ENCODE assay signal across 8 cellular contexts in genomic region chr4:175947117-175947722, GRCh38.
DNase-seq lines count a peak whose midpoint lies in the region; ATAC-seq and TF ChIP-seq lines count a peak whose summit lies in the region.

No MANE protein-coding gene starts in this region.

- BruUV-seq in OCI-LY7 (replicated peaks; lab: Mats Ljungman, UMichigan), result no TSS peak

- no peaks in the 10 kb centered on the region for H3K9me3 Mint-ChIP-seq in stimulated activated naive CD8-positive, alpha-beta T cell treated with anti-CD3 and anti-CD28 coated beads, Interleukin-15, amount 100 ng/mL, for 72 hours

- H3K36me3 ChIP-seq in OCI-LY7 (ENCODE audit: insufficient read depth, low read length), result no peaks in the 10 kb centered on the region
- H3K36me3 ChIP-seq in esophagus muscularis mucosa, result no peaks in the 10 kb centered on the region
- no peaks in the 10 kb centered on the region for H3K36me3 ChIP-seq in spleen

- 2% methylated on average over 4 of the region's 4 CpGs for WGBS in esophagus muscularis mucosa
- 2 to 7% (median 3%) methylated on average over 4 of the region's 4 CpGs for WGBS in spleen, 5 donors

- H4K20me1 ChIP-seq in OCI-LY7 (ENCODE audit: insufficient read depth, low read length), result no peaks in the 10 kb centered on the region

- H3K27me3 Mint-ChIP-seq in stimulated activated naive CD8-positive, alpha-beta T cell treated with anti-CD3 and anti-CD28 coated beads, Interleukin-15, amount 100 ng/mL, for 72 hours, result peaks cover 16% of the 10 kb centered on the region

- POLR2A ChIA-PET in AG04450 (lab: Yijun Ruan, JAX), result no interaction called here
- POLR2A ChIA-PET in OCI-LY7 (lab: Charles Lee), result interaction anchor here (0.6 to 1.2 kb wide), 5 partner anchors 13 to 394 kb away, joined by 3 to 4 read pairs (median 3); no protein-coding TSS in a partner anchor

- H3K27ac ChIP-seq in AG04450 (ENCODE audit: low read depth, low read length), result no peak overlapping the region
- no peak overlapping the region for H3K27ac ChIP-seq in OCI-LY7 (ENCODE audit: low read depth, low read length, poor library complexity, severe bottlenecking)
- peak overlapping the region in 3 of 4 donors; percentile 26 to 45 (median 40) for H3K27ac ChIP-seq in esophagus muscularis mucosa (replicated peaks in 1 of 4)
- peak overlapping the region; percentile 16 to 75 (median 63) for H3K27ac ChIP-seq in spleen

- peak; percentile 69 for TF ChIP-seq CTCF in AG04450 (IDR thresholded peaks at IDR 0.05; ENCODE audit: low read depth, low read length)
- TF ChIP-seq CTCF in OCI-LY7 (conservative IDR thresholded peaks at IDR 0.05; ENCODE audit: low read length), result peak; percentile 90
- TF ChIP-seq CTCF in esophagus muscularis mucosa (IDR thresholded peaks at IDR 0.05), result peak; percentile 70 to 80 (median 70)
- TF ChIP-seq CTCF in spleen (IDR thresholded peaks at IDR 0.05 in 8 of 11, conservative IDR thresholded peaks at IDR 0.05 in 3 of 11), result peak; percentile 34 to 71 (median 59)

- no peak overlapping the region for H3K4me3 Mint-ChIP-seq in stimulated activated naive CD8-positive, alpha-beta T cell treated with anti-CD3 and anti-CD28 coated beads, Interleukin-15, amount 100 ng/mL, for 72 hours

- ATAC-seq in GM18858 (IDR thresholded peaks at IDR 0.05; ENCODE audit: unreplicated experiment), result peak; percentile 71
- ATAC-seq in stimulated activated naive CD8-positive, alpha-beta T cell treated with anti-CD3 and anti-CD28 coated beads, Interleukin-15, amount 100 ng/mL, for 72 hours, result no peak

- no peaks in the 10 kb centered on the region for H3K27me3 ChIP-seq in AG04450 (ENCODE audit: control insufficient read depth, insufficient read depth, low read length)
- no peaks in the 10 kb centered on the region for H3K27me3 ChIP-seq in esophagus muscularis mucosa
- no peaks in the 10 kb centered on the region for H3K27me3 ChIP-seq in spleen (replicated peaks in 1 of 7)

- no peak overlapping the region for H3K4me3 ChIP-seq in AG04450 (ENCODE audit: low read depth, low read length)
- no peak overlapping the region for H3K4me3 ChIP-seq in OCI-LY7 (ENCODE audit: low read depth, low read length, poor library complexity, severe bottlenecking)
- H3K4me3 ChIP-seq in esophagus muscularis mucosa, result peak overlapping the region in 3 of 4 donors; percentile 17 to 31 (median 24)
- H3K4me3 ChIP-seq in spleen, result peak overlapping the region in 5 of 8 donors; percentile 8 to 54 (median 13)

- CTCF ChIA-PET in AG04450 (lab: Charles Lee) (interaction anchor here (0.6 to 1.5 kb wide), 7 partner anchors 14 to 394 kb away, joined by 3 to 6 read pairs (median 4); no protein-coding TSS in a partner anchor), OCI-LY7 (lab: Charles Lee; ENCODE audit: unreplicated experiment) (no interaction called here)

- H3K79me2 ChIP-seq in OCI-LY7 (ENCODE audit: insufficient read depth, low read depth, low read length), result no peaks in the 10 kb centered on the region

- DNase-seq in AG04450 (ENCODE audit: low read depth, low spot score), result peak; percentile 1
- DNase-seq in OCI-LY7 (ENCODE audit: low spot score), result peak; percentile 51
- no peak for DNase-seq in esophagus muscularis mucosa (ENCODE audit: extremely low spot score)
- DNase-seq in spleen, result no peak
- DNase-seq in NCI-H187 treated with DMSO at 0.1 percent for 48 hours (lab: John Stamatoyannopoulos, UW), result no peak
- DNase-seq in NK-92 (lab: John Stamatoyannopoulos, UW; ENCODE audit: unreplicated experiment), result no peak
- DNase-seq in stimulated activated naive CD8-positive, alpha-beta T cell treated with anti-CD3 and anti-CD28 coated beads, Interleukin-15, amount 100 ng/mL, for 72 hours, result no peak

- no peak overlapping the region for H3K27ac Mint-ChIP-seq in stimulated activated naive CD8-positive, alpha-beta T cell treated with anti-CD3 and anti-CD28 coated beads, Interleukin-15, amount 100 ng/mL, for 72 hours

- H3K9me2 ChIP-seq in OCI-LY7 (ENCODE audit: insufficient read depth, low read length), result no peaks in the 10 kb centered on the region

- H3K4me1 ChIP-seq in OCI-LY7 (ENCODE audit: insufficient read depth, low read length, poor library complexity, severe bottlenecking), result peaks cover 7% of the 10 kb centered on the region
- H3K4me1 ChIP-seq in esophagus muscularis mucosa, result peaks cover 4 to 26% (median 15%) of the 10 kb centered on the region in 4 donors
- H3K4me1 ChIP-seq in spleen, result peaks cover 0 to 13% (median 0%) of the 10 kb centered on the region in 6 donors

- H3K4me2 ChIP-seq in OCI-LY7 (ENCODE audit: low read length), result peak overlapping the region; percentile 14

- TF ChIP-seq EP300 in esophagus muscularis mucosa (IDR thresholded peaks at IDR 0.05), result no peak

- intact Hi-C loops in OCI-LY7 (cut with micrococcal nuclease; ENCODE audit: unreplicated experiment), result loop anchor here (1.0 to 5.0 kb wide), 5 partner anchors 65 to 394 kb away; no protein-coding TSS in a partner anchor
- intact Hi-C loops in esophagus muscularis mucosa (cut with DNase I), result loop anchor here (5.0 to 10.0 kb wide), 4 partner anchors 55 to 378 kb away; no protein-coding TSS in a partner anchor
- intact Hi-C loops in spleen (cut with DNase I; ENCODE audit: low total_unique reads), result no loop called here

- H3K9me3 ChIP-seq in AG04450 (ENCODE audit: control insufficient read depth, insufficient read depth, low read length), result no peaks in the 10 kb centered on the region
- no peaks in the 10 kb centered on the region for H3K9me3 ChIP-seq in OCI-LY7 (ENCODE audit: low read length)
- H3K9me3 ChIP-seq in esophagus muscularis mucosa, result no peaks in the 10 kb centered on the region
- H3K9me3 ChIP-seq in spleen, result no peaks in the 10 kb centered on the region

- TF ChIP-seq POLR2A in esophagus muscularis mucosa (IDR thresholded peaks at IDR 0.05; ENCODE audit: low read depth) (no peak), spleen (IDR thresholded peaks at IDR 0.05) (no peak)

- H3K4me1 Mint-ChIP-seq in stimulated activated naive CD8-positive, alpha-beta T cell treated with anti-CD3 and anti-CD28 coated beads, Interleukin-15, amount 100 ng/mL, for 72 hours, result peaks cover 6% of the 10 kb centered on the region

- H2AFZ ChIP-seq in OCI-LY7 (ENCODE audit: low read length), result peak overlapping the region; percentile 65

Comparison
In these comparisons a context has a peak if more than half of its experiments do, and no peak if none do; other contexts are left out.
1. DNase-seq: peak in AG04450 (single experiment) and OCI-LY7 (single experiment); none in esophagus muscularis mucosa (single experiment), spleen (single experiment), NCI-H187 treated with DMSO at 0.1 percent for 48 hours (single experiment), NK-92 (single experiment) and stimulated activated naive CD8-positive, alpha-beta T cell treated with anti-CD3 and anti-CD28 coated beads, Interleukin-15, amount 100 ng/mL, for 72 hours (0 of 2).
2. H3K27ac ChIP-seq: peak in esophagus muscularis mucosa (3 of 4) and spleen (8 of 8); none in AG04450 (single experiment) and OCI-LY7 (single experiment).
3. H3K4me3 ChIP-seq: peak in esophagus muscularis mucosa (3 of 4) and spleen (5 of 8); none in AG04450 (single experiment) and OCI-LY7 (single experiment).
4. Peak in every context shown above with its lines, with median percentiles within 50 percentile points of each other: CTCF ChIP-seq.